In the genomic region with DNA sequence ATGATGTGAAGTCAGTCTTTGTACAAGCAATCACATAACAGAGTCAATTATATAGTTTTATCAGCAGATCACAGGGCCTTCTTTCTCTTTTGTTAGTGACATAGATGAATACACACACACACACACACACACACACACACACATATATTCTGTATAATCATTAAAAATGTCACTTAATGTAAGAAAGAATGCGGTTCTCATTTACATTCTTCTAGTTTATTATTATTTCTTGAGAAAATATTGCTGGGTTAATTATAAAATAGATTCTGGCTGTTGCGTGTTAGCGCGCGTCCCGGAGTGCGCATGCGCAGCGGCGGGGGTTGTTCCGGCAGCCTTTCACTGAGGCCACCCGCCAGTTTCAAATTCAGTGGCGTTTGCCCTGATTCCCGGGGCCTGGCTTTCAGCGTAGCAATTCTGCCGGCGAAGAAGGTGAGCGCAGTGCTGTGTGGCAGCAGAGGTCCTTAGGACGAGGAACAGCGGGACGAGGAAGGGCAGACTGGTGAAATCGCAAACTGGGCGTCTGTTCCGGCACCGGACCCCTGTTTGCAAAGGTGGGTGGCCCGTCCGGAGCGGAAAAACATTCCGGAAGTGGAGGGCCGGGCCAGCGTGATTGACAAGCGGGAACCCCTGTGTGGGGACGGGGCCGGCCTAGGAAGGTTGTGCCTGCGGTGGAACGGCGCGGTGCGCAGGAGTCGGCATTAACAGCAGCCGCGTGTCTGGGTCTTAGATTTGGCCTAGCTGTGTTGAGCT, we compare ENCODE assay signal across 8 cellular contexts.
DNase-seq lines count a peak whose midpoint lies in the region; ATAC-seq and TF ChIP-seq lines count a peak whose summit lies in the region.
"Not testable (repeated sequence)": the region's sequence is repeated elsewhere in the genome, so short reads cannot be mapped to it uniquely, and the experiment has no call there.

No MANE protein-coding gene starts in this region.

- peak overlapping the region in 1 of 2 donors; percentile 60 for H3K4me3 ChIP-seq in CD4-positive, alpha-beta memory T cell (ENCODE audit: low read length in 2 of 2)
- H3K4me3 ChIP-seq in epithelial cell of esophagus (ENCODE audit: low read length) = peak overlapping the region; percentile 49

- not testable (repeated sequence) for H3K36me3 Mint-ChIP-seq in CD4-positive, alpha-beta memory T cell; mesothelial cell of epicardium

- H3K4me1 ChIP-seq in CD4-positive, alpha-beta memory T cell (ENCODE audit: insufficient read depth, low read length) = not testable (repeated sequence)

- peak overlapping the region; percentile 54 for H3K27ac ChIP-seq in CD4-positive, alpha-beta memory T cell (ENCODE audit: low read depth, low read length)
- peak overlapping the region; percentile 96 for H3K27ac ChIP-seq in KOPT-K1 (ENCODE audit: low read depth, low read length, poor library complexity, severe bottlenecking)

- not testable (repeated sequence) for H3K27me3 Mint-ChIP-seq in CD4-positive, alpha-beta memory T cell; mesothelial cell of epicardium (ENCODE audit: low read depth)

- H3K36me3 ChIP-seq in CD4-positive, alpha-beta memory T cell (ENCODE audit: insufficient read depth, low read length); KOPT-K1 (ENCODE audit: insufficient read depth, low read length): not testable (repeated sequence)

- ATAC-seq in GM21526 (IDR thresholded peaks at IDR 0.05; ENCODE audit: low FRiP score, unreplicated experiment) = peak; percentile 46

- CTCF ChIA-PET in CD4-positive, alpha-beta memory T cell (lab: Charles Lee; ENCODE audit: partially characterized antibody) = not testable (repeated sequence)

- peaks cover 0 to 19% (median 3%) of the 10 kb centered on the region in 4 donors for H3K4me1 Mint-ChIP-seq in CD4-positive, alpha-beta memory T cell
- not testable (repeated sequence) for H3K4me1 Mint-ChIP-seq in mesothelial cell of epicardium

- intact Hi-C loops in CD4-positive, alpha-beta memory T cell (cut with micrococcal nuclease) = not testable (repeated sequence)

- H3K27ac Mint-ChIP-seq in CD4-positive, alpha-beta memory T cell = peak overlapping the region; percentile 63 to 98 (median 96)
- peak overlapping the region; percentile 95 for H3K27ac Mint-ChIP-seq in mesothelial cell of epicardium

- POLR2A ChIA-PET in CD4-positive, alpha-beta memory T cell (lab: Charles Lee; ENCODE audit: partially characterized antibody) = not testable (repeated sequence)

- not testable (repeated sequence) for H3K9me3 ChIP-seq in CD4-positive, alpha-beta memory T cell (ENCODE audit: control insufficient read depth in 1 of 2, low read length in 2 of 2); KOPT-K1 (ENCODE audit: insufficient read depth, low read length, poor library complexity, severe bottlenecking)

- not testable (repeated sequence) for H3K27me3 ChIP-seq in CD4-positive, alpha-beta memory T cell (ENCODE audit: insufficient read depth, low read length)

- H3K4me3 Mint-ChIP-seq in CD4-positive, alpha-beta memory T cell = peak overlapping the region; percentile 83 to 100 (median 95)
- peak overlapping the region; percentile 98 for H3K4me3 Mint-ChIP-seq in mesothelial cell of epicardium

- not testable (repeated sequence) for TF ChIP-seq CTCF in epithelial cell of esophagus (IDR thresholded peaks at IDR 0.05; ENCODE audit: insufficient read depth, low read depth, low read length, missing control alignments); mesothelial cell of epicardium (IDR thresholded peaks at IDR 0.05; ENCODE audit: unreplicated experiment)

- DNase-seq in CD4-positive, alpha-beta memory T cell = peak; percentile 70 to 94 (median 87)
- DNase-seq in activated T-cell treated with anti-CD3 and anti-CD28 coated beads for 4 hours (peak; percentile 52), epithelial cell of esophagus (ENCODE audit: low read depth) (peak; percentile 75), mesothelial cell of epicardium (ENCODE audit: low spot score in 2 of 2, unreplicated experiment in 2 of 2) (peak; percentile 76 to 90)
- peak; percentile 40 to 76 (median 43) for DNase-seq in stimulated activated CD4-positive, alpha-beta T cell treated with anti-CD3 and anti-CD28 coated beads, TNF-alpha, amount 100 ng/mL, for 48 hours (ENCODE audit: low read depth in 3 of 3)

- H3K9me3 Mint-ChIP-seq in CD4-positive, alpha-beta memory T cell; mesothelial cell of epicardium: not testable (repeated sequence)

TF ChIP-seq in PFSK-1, 5 proteins besides CTCF, POLR2A, EP300 and RAD21:
- peak; percentile 61; the same call in 1 of the 2 replicates for TF ChIP-seq POLR2AphosphoS5 (IDR thresholded peaks at IDR 0.05; ENCODE audit: low read depth, low read length)
